Comparison of ENCODE assay signal across 8 cellular contexts in genomic region chr15:43509002-43509922, GRCh38. TPM values are rescaled to one million over a fixed set of nuclear protein-coding genes. Genes with fewer than 3 reads are reported as not detected.
A peak's percentile ranks its signal among the peaks of the same experiment; 100 is the strongest.
DNase-seq lines count a peak whose midpoint lies in the region; ATAC-seq and TF ChIP-seq lines count a peak whose summit lies in the region.

No MANE protein-coding gene starts in this region.

- H3K27ac Mint-ChIP-seq in activated naive CD8-positive, alpha-beta T cell treated with anti-CD3 and anti-CD28 coated beads, Interleukin-2, amount 50 U/mL, for 24 hours: peak overlapping the region; percentile 8

- DNase-seq in HFF-Myc (ENCODE audit: extremely low read depth, low read depth): no peak
- no peak for DNase-seq in activated naive CD8-positive, alpha-beta T cell treated with anti-CD3 and anti-CD28 coated beads, Interleukin-2, amount 50 U/mL, for 24 hours
- peak; percentile 53 for DNase-seq in left kidney (ENCODE audit: low read depth, low spot score)
- DNase-seq in vagina (ENCODE audit: extremely low spot score in 2 of 2): no peak
- no peak for DNase-seq in HT-29 (ENCODE audit: low spot score)

- TF ChIP-seq CTCF in 22Rv1 (IDR thresholded peaks at IDR 0.05) (no peak), HFF-Myc (IDR thresholded peaks at IDR 0.05; ENCODE audit: low read depth, low read length, missing control alignments) (no peak), vagina (IDR thresholded peaks at IDR 0.05) (no peak)

- H3K4me1 ChIP-seq in vagina: peaks cover 29% of the 10 kb centered on the region

- no peak for ATAC-seq in activated naive CD8-positive, alpha-beta T cell treated with anti-CD3 and anti-CD28 coated beads, Interleukin-2, amount 50 U/mL, for 24 hours
- ATAC-seq in GM21423 (IDR thresholded peaks at IDR 0.05; ENCODE audit: unreplicated experiment): no peak
- ATAC-seq in GM18511 (IDR thresholded peaks at IDR 0.05; ENCODE audit: unreplicated experiment): no peak

- no peaks in the 10 kb centered on the region for H3K27me3 ChIP-seq in vagina

- H3K4me3 Mint-ChIP-seq in activated naive CD8-positive, alpha-beta T cell treated with anti-CD3 and anti-CD28 coated beads, Interleukin-2, amount 50 U/mL, for 24 hours: peak overlapping the region; percentile 95

- H3K27me3 Mint-ChIP-seq in activated naive CD8-positive, alpha-beta T cell treated with anti-CD3 and anti-CD28 coated beads, Interleukin-2, amount 50 U/mL, for 24 hours: peaks cover 4% of the 10 kb centered on the region

- peaks cover 26% of the 10 kb centered on the region for H3K4me1 Mint-ChIP-seq in activated naive CD8-positive, alpha-beta T cell treated with anti-CD3 and anti-CD28 coated beads, Interleukin-2, amount 50 U/mL, for 24 hours

- H3K36me3 ChIP-seq in vagina: no peaks in the 10 kb centered on the region

- H3K36me3 Mint-ChIP-seq in activated naive CD8-positive, alpha-beta T cell treated with anti-CD3 and anti-CD28 coated beads, Interleukin-2, amount 50 U/mL, for 24 hours (ENCODE audit: low read depth): no peaks in the 10 kb centered on the region

- no peak for TF ChIP-seq POLR2A in vagina (IDR thresholded peaks at IDR 0.05)

- H3K9me3 Mint-ChIP-seq in activated naive CD8-positive, alpha-beta T cell treated with anti-CD3 and anti-CD28 coated beads, Interleukin-2, amount 50 U/mL, for 24 hours: no peaks in the 10 kb centered on the region

- no peaks in the 10 kb centered on the region for H3K9me3 ChIP-seq in vagina

- intact Hi-C loops in vagina (cut with DNase I): no loop called here

- H3K4me3 ChIP-seq in HFF-Myc (replicated peaks; ENCODE audit: low read depth, low read length): peak overlapping the region; percentile 57
- peak overlapping the region; percentile 56 to 67 for H3K4me3 ChIP-seq in vagina

- peak overlapping the region; percentile 81 for H3K27ac ChIP-seq in 22Rv1
- H3K27ac ChIP-seq in vagina: peak overlapping the region; percentile 88

RNA-seq across cellular contexts. Expression of gene MAP1A, which starts 8.1 kb away (rescaled TPM):
- total RNA-seq in vagina: 16.9 TPM
- total RNA-seq in HT-29 (2014; rRNA removed; shearing (Covaris generic)): 0.46 and 0.50 TPM in 2 replicates

RNA-seq across cellular contexts. Expression of gene TP53BP1, which starts 16.3 kb away (rescaled TPM):
- 44.9 TPM for total RNA-seq in vagina
- total RNA-seq in HT-29 (2014; rRNA removed; shearing (Covaris generic)): 38.1 and 39.4 TPM in 2 replicates

Comparison
In these comparisons a context has a peak if more than half of its experiments do, and no peak if none do; other contexts are left out.
1. RNA of gene MAP1A, which starts 8.1 kb away (total RNA-seq): 16.9 TPM in vagina (single experiment); 0.46 to 0.50 TPM in HT-29; every median in the first group is over 10 times any median in the second.